In the genomic region with DNA sequence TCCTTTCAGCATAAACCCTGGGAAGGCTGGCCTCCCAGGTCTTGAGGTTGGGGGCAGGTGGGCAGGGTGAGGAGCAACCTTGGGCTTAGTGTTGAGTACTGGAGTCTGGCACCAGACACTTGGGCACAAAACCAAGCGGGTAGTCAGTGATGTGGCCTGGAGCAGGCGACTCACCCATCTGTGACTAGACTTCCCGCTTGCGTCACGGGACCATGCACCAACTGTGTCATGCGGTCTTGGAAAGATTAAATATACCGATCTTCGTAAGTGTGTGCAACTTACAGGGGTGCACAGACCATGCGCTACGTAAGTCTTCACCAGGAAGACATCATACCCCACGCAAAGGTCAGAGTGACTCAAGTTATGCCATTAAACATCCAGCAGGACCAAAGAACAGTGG, we compare ENCODE assay signal across 1 cellular context.
TF ChIP-seq lines count a peak whose summit lies in the region.

No MANE protein-coding gene starts in this region.

TF ChIP-seq in H1, 55 proteins besides CTCF, POLR2A, EP300 and RAD21:
- TF ChIP-seq BCL11A (IDR thresholded peaks at IDR 0.05; ENCODE audit: low read depth in 2 of 2, low read length in 2 of 2): no peak
- TF ChIP-seq SP1 (IDR thresholded peaks at IDR 0.05; ENCODE audit: low read depth, low read length): no peak
- TF ChIP-seq ZNF274 (IDR thresholded peaks at IDR 0.05; ENCODE audit: borderline replicate concordance, extremely low read depth, low read length): no peak
- TF ChIP-seq SRF (IDR thresholded peaks at IDR 0.05; ENCODE audit: low read depth, low read length): no peak
- TF ChIP-seq TAF1 (IDR thresholded peaks at IDR 0.05; ENCODE audit: low read depth, low read length): no peak
- no peak for TF ChIP-seq NRF1 (IDR thresholded peaks at IDR 0.05; ENCODE audit: low read depth, low read length)
- no peak for TF ChIP-seq TEAD4 (IDR thresholded peaks at IDR 0.05; ENCODE audit: low read depth, low read length)
- no peak for TF ChIP-seq JUN (IDR thresholded peaks at IDR 0.05; ENCODE audit: low read depth, low read length)
- no peak for TF ChIP-seq CBX8 (IDR thresholded peaks at IDR 0.05; ENCODE audit: borderline replicate concordance, low read depth, low read length)
- no peak for TF ChIP-seq RXRA (IDR thresholded peaks at IDR 0.05; ENCODE audit: insufficient read depth, low read depth, low read length)
- no peak for TF ChIP-seq CEBPB (IDR thresholded peaks at IDR 0.05; ENCODE audit: low read depth, low read length)
